ENCODE assay signal across 8 cellular contexts in genomic region chr22:45208993-45209838, GRCh38. TPM values are rescaled to one million over a fixed set of nuclear protein-coding genes. Genes with fewer than 3 reads are reported as not detected.
DNase-seq lines count a peak whose midpoint lies in the region; ATAC-seq and FAIRE-seq lines count a peak whose summit lies in the region.

No MANE protein-coding gene starts in this region.

- no peak for FAIRE-seq in frontal cortex (lab: Jason Lieb, UNC)

- DNase-seq in D341Med (ENCODE audit: low spot score) (peak; percentile 71), M059J (ENCODE audit: low read depth) (peak; percentile 61), frontal cortex (ENCODE audit: low spot score in 2 of 2) (peak; percentile 58 to 59), sciatic nerve (ENCODE audit: low spot score) (peak; percentile 63), dedifferentiated amniotic fluid mesenchymal stem cell (ENCODE audit: extremely low spot score) (no peak)
- peak; percentile 29 for DNase-seq in activated T-cell treated with anti-CD3 and anti-CD28 coated beads, Interleukin-2, amount 50 U/mL, for 4 hours
- no peak for DNase-seq in activated T-helper 2 cell treated with anti-CD3 and anti-CD28 coated beads, Interferon-gamma antibody, Interleukin-2, Interleukin-4, amounts not matched to agents 10 μg/mL and 5 μg/mL and 100 μg/mL, durations not matched to agents 14 hours and 24 hours and 36 hours (ENCODE audit: low spot score)

- H3K36me3 Mint-ChIP-seq in activated T-cell treated with anti-CD3 and anti-CD28 coated beads, Interleukin-2, amount 50 U/mL, for 4 hours (ENCODE audit: insufficient read depth), result peaks cover 11% of the 10 kb centered on the region
- H3K36me3 Mint-ChIP-seq in activated T-helper 2 cell treated with anti-CD3 and anti-CD28 coated beads, Interferon-gamma antibody, Interleukin-2, Interleukin-4, amounts not matched to agents 10 μg/mL and 5 μg/mL and 100 μg/mL, durations not matched to agents 14 hours and 24 hours and 36 hours (ENCODE audit: low read depth), result no peaks in the 10 kb centered on the region

- no peaks in the 10 kb centered on the region for H3K9me3 Mint-ChIP-seq in activated T-cell treated with anti-CD3 and anti-CD28 coated beads, Interleukin-2, amount 50 U/mL, for 4 hours
- no peaks in the 10 kb centered on the region for H3K9me3 Mint-ChIP-seq in activated T-helper 2 cell treated with anti-CD3 and anti-CD28 coated beads, Interferon-gamma antibody, Interleukin-2, Interleukin-4, amounts not matched to agents 10 μg/mL and 5 μg/mL and 100 μg/mL, durations not matched to agents 14 hours and 24 hours and 36 hours

- intact Hi-C loops in sciatic nerve (cut with DNase I), result no loop called here
- intact Hi-C loops in activated T-helper 2 cell treated with anti-CD3 and anti-CD28 coated beads, Interferon-gamma antibody, Interleukin-2, Interleukin-4, amounts not matched to agents 10 μg/mL and 5 μg/mL and 100 μg/mL, durations not matched to agents 14 hours and 24 hours and 36 hours (cut with micrococcal nuclease), result no loop called here

- H3K27me3 Mint-ChIP-seq in activated T-cell treated with anti-CD3 and anti-CD28 coated beads, Interleukin-2, amount 50 U/mL, for 4 hours (ENCODE audit: low read depth), result no peaks in the 10 kb centered on the region
- H3K27me3 Mint-ChIP-seq in activated T-helper 2 cell treated with anti-CD3 and anti-CD28 coated beads, Interferon-gamma antibody, Interleukin-2, Interleukin-4, amounts not matched to agents 10 μg/mL and 5 μg/mL and 100 μg/mL, durations not matched to agents 14 hours and 24 hours and 36 hours (ENCODE audit: low read depth), result no peaks in the 10 kb centered on the region

- no peaks in the 10 kb centered on the region for H3K4me1 Mint-ChIP-seq in activated T-cell treated with anti-CD3 and anti-CD28 coated beads, Interleukin-2, amount 50 U/mL, for 4 hours (ENCODE audit: low read depth)
- H3K4me1 Mint-ChIP-seq in activated T-helper 2 cell treated with anti-CD3 and anti-CD28 coated beads, Interferon-gamma antibody, Interleukin-2, Interleukin-4, amounts not matched to agents 10 μg/mL and 5 μg/mL and 100 μg/mL, durations not matched to agents 14 hours and 24 hours and 36 hours (ENCODE audit: low read depth), result no peaks in the 10 kb centered on the region

- ATAC-seq in activated T-cell treated with anti-CD3 and anti-CD28 coated beads, Interleukin-2, amount 50 U/mL, for 4 hours, result peak in 1 of 2 donors; percentile 27
- ATAC-seq in sciatic nerve (peak; percentile 12), GM18867 (IDR thresholded peaks at IDR 0.05; ENCODE audit: unreplicated experiment) (no peak)

- no peak overlapping the region for H3K27ac Mint-ChIP-seq in activated T-helper 2 cell treated with anti-CD3 and anti-CD28 coated beads, Interferon-gamma antibody, Interleukin-2, Interleukin-4, amounts not matched to agents 10 μg/mL and 5 μg/mL and 100 μg/mL, durations not matched to agents 14 hours and 24 hours and 36 hours

- H3K4me3 Mint-ChIP-seq in activated T-cell treated with anti-CD3 and anti-CD28 coated beads, Interleukin-2, amount 50 U/mL, for 4 hours, result no peak overlapping the region
- no peak overlapping the region for H3K4me3 Mint-ChIP-seq in activated T-helper 2 cell treated with anti-CD3 and anti-CD28 coated beads, Interferon-gamma antibody, Interleukin-2, Interleukin-4, amounts not matched to agents 10 μg/mL and 5 μg/mL and 100 μg/mL, durations not matched to agents 14 hours and 24 hours and 36 hours (ENCODE audit: low read depth)

RNA-seq across cellular contexts. Expression of gene KIAA0930, which starts 31.5 kb away (rescaled TPM):
- 19.1 and 27.5 TPM in 2 replicates for total RNA-seq in M059J (2014; rRNA removed; shearing (Covaris generic))
- 10 to 100 TPM; 46.8 to 52.6 (median 48.8) TPM for total RNA-seq in activated T-cell treated with anti-CD3 and anti-CD28 coated beads, Interleukin-2, amount 50 U/mL, for 4 hours
- 52.6 TPM for total RNA-seq in frontal cortex
- total RNA-seq in sciatic nerve, result 119 TPM
- total RNA-seq in activated T-helper 2 cell treated with anti-CD3 and anti-CD28 coated beads, Interferon-gamma antibody, Interleukin-2, Interleukin-4, amounts not matched to agents 10 μg/mL and 5 μg/mL and 100 μg/mL, durations not matched to agents 14 hours and 24 hours and 36 hours, result 39.5 and 45.2 TPM in 2 replicates

RNA-seq across cellular contexts. Expression of gene NUP50, which starts 45.5 kb away (rescaled TPM):
- 51.7 and 63.5 TPM in 2 replicates for total RNA-seq in M059J (2014; rRNA removed; shearing (Covaris generic))
- 100 to 1,000 TPM; 155 to 164 (median 163) TPM for total RNA-seq in activated T-cell treated with anti-CD3 and anti-CD28 coated beads, Interleukin-2, amount 50 U/mL, for 4 hours
- total RNA-seq in frontal cortex, result 56.3 TPM
- 55.9 TPM for total RNA-seq in sciatic nerve
- total RNA-seq in activated T-helper 2 cell treated with anti-CD3 and anti-CD28 coated beads, Interferon-gamma antibody, Interleukin-2, Interleukin-4, amounts not matched to agents 10 μg/mL and 5 μg/mL and 100 μg/mL, durations not matched to agents 14 hours and 24 hours and 36 hours, result 150 and 165 TPM in 2 replicates

Comparison
In these comparisons a context has a peak if more than half of its experiments do, and no peak if none do; other contexts are left out.
1. DNase-seq: peak in D341Med (single experiment), M059J (single experiment), activated T-cell treated with anti-CD3 and anti-CD28 coated beads, Interleukin-2, amount 50 U/mL, for 4 hours (single experiment), frontal cortex (2 of 2) and sciatic nerve (single experiment); none in dedifferentiated amniotic fluid mesenchymal stem cell (single experiment) and activated T-helper 2 cell treated with anti-CD3 and anti-CD28 coated beads, Interferon-gamma antibody, Interleukin-2, Interleukin-4, amounts not matched to agents 10 μg/mL and 5 μg/mL and 100 μg/mL, durations not matched to agents 14 hours and 24 hours and 36 hours (single experiment).